Comparison of ENCODE assay signal across 1 cellular context in genomic region chr4:17770845-17771244, GRCh38.
TF ChIP-seq lines count a peak whose summit lies in the region.

No MANE protein-coding gene starts in this region.

TF ChIP-seq in K562, 482 proteins besides CTCF, POLR2A, EP300 and RAD21 (continued from another document):
- TF ChIP-seq ZNF592 (IDR thresholded peaks at IDR 0.05) (no peak), GABPB2 (CRISPR knock-in tag; conservative IDR thresholded peaks at IDR 0.05) (no peak), HDAC3 (IDR thresholded peaks at IDR 0.05; ENCODE audit: borderline replicate concordance, partially characterized antibody) (no peak), TCF3 (CRISPR knock-in tag; IDR thresholded peaks at IDR 0.05) (peak; percentile 70), EZH2 (IDR thresholded peaks at IDR 0.05; ENCODE audit: borderline replicate concordance, low read depth, low read length) (no peak), ZBTB12 (CRISPR knock-in tag; IDR thresholded peaks at IDR 0.05) (no peak), ATF7 (IDR thresholded peaks at IDR 0.05) (no peak), SMC3 (conservative IDR thresholded peaks at IDR 0.05; ENCODE audit: insufficient read depth, low read depth, low read length) (no peak), E2F1 (CRISPR knock-in tag; IDR thresholded peaks at IDR 0.05) (no peak), POLR2B (IDR thresholded peaks at IDR 0.05; ENCODE audit: low read depth, partially characterized antibody) (no peak), ELF1 (tag; IDR thresholded peaks at IDR 0.05) (no peak), PRPF4 (IDR thresholded peaks at IDR 0.05; ENCODE audit: insufficient read depth, low read depth, low read length, poor library complexity, severe bottlenecking) (no peak), SOX6 (IDR thresholded peaks at IDR 0.05) (peak; percentile 84), LARP7 (IDR thresholded peaks at IDR 0.05) (no peak), ETV1 (tag; conservative IDR thresholded peaks at IDR 0.05; ENCODE audit: low read depth) (no peak), ARID1B (IDR thresholded peaks at IDR 0.05) (peak; percentile 56; the same call in 1 of the 2 replicates), TEAD1 (CRISPR knock-in tag; IDR thresholded peaks at IDR 0.05) (no peak), TEAD4 (IDR thresholded peaks at IDR 0.05; ENCODE audit: low read length) (peak; percentile 60; the same call in 1 of the 2 replicates), TEAD4 (CRISPR knock-in tag; IDR thresholded peaks at IDR 0.05; ENCODE audit: borderline replicate concordance) (no peak), ZEB2 (IDR thresholded peaks at IDR 0.05) (peak; percentile 68; the same call in 1 of the 2 replicates), CREB1 (IDR thresholded peaks at IDR 0.05) (no peak), CREB1 (CRISPR knock-in tag; IDR thresholded peaks at IDR 0.05) (no peak), NELFE (IDR thresholded peaks at IDR 0.05; ENCODE audit: insufficient read depth, insufficient read length) (no peak), KDM1A (IDR thresholded peaks at IDR 0.05) (no peak), ARID3A (IDR thresholded peaks at IDR 0.05; ENCODE audit: borderline replicate concordance, low read depth, low read length) (no peak), CXXC5 (CRISPR knock-in tag; IDR thresholded peaks at IDR 0.05) (no peak), KLF6 (CRISPR knock-in tag; IDR thresholded peaks at IDR 0.05; ENCODE audit: borderline replicate concordance) (no peak), HMBOX1 (IDR thresholded peaks at IDR 0.05) (no peak), MEIS2 (IDR thresholded peaks at IDR 0.05; ENCODE audit: partially characterized antibody) (peak; percentile 69), GMEB1 (CRISPR knock-in tag; IDR thresholded peaks at IDR 0.05) (no peak), ESRRB (CRISPR knock-in tag; IDR thresholded peaks at IDR 0.05; ENCODE audit: borderline replicate concordance) (no peak), PHTF2 (CRISPR knock-in tag; IDR thresholded peaks at IDR 0.05) (no peak), KHSRP (IDR thresholded peaks at IDR 0.05) (no peak), DLX4 (CRISPR knock-in tag; IDR thresholded peaks at IDR 0.05) (no peak), BCL6 (CRISPR knock-in tag; IDR thresholded peaks at IDR 0.05) (no peak), ZNF282 (CRISPR knock-in tag; IDR thresholded peaks at IDR 0.05) (no peak), HOMEZ (CRISPR knock-in tag; IDR thresholded peaks at IDR 0.05) (no peak), CEBPB (tag; IDR thresholded peaks at IDR 0.05) (peak; percentile 89), KAT7 (CRISPR knock-in tag; IDR thresholded peaks at IDR 0.05; ENCODE audit: borderline replicate concordance) (no peak), ATF3 (IDR thresholded peaks at IDR 0.05) (peak; percentile 79), ATF3 (CRISPR knock-in tag; conservative IDR thresholded peaks at IDR 0.05) (0 out of 2 replicates have a peak, but pooled peaks have one; percentile 28), ZNF561 (CRISPR knock-in tag; conservative IDR thresholded peaks at IDR 0.05) (no peak), TFE3 (CRISPR knock-in tag; IDR thresholded peaks at IDR 0.05) (no peak), ZNF717 (CRISPR knock-in tag; IDR thresholded peaks at IDR 0.05) (no peak)
